ENCODE assay signal across 14 cellular contexts in the genomic region with DNA sequence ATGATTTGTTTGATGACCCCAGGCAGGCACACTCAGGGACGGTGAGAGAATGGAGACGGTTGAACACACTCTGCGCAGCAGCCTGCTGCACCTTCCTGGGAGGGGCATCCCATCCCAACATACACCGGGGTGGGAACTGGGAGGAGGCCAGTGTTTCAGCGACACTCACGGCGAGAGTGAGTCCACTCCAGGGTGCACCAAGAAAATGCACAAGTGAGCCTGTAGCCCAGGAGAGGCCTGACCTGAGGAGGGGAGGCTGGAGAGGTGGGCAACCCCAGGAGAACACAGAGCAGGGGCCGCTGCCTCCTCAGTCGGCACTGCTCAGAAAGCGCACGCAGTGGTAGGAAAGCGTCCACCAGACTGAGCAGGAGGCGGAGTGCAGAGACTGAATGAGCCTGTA. TPM values are rescaled to one million over a fixed set of nuclear protein-coding genes. Genes with fewer than 3 reads are reported as not detected.
"Had no signal": no experiment of that assay in that cellular context is flagged by ENCODE, and none has a peak within 500 bp of the region (broad histone marks: within the 10 kb centered on the region; RNA-seq: fewer than 3 reads in every experiment).

No MANE protein-coding gene starts in this region.

- H3K4me3 Mint-ChIP-seq: activated T-cell treated with anti-CD3 and anti-CD28 coated beads, Interleukin-2, amount 50 U/mL, for 72 hours; stimulated activated naive B cell treated with anti-CD40 and anti-IgM and Interleukin-4, amounts not matched to agents 10 μg/mL and 1 μg/mL and 100 μg/mL, for 72 hours had no signal

- H3K4me1 Mint-ChIP-seq: stimulated activated naive B cell treated with anti-CD40 and anti-IgM and Interleukin-4, amounts not matched to agents 10 μg/mL and 1 μg/mL and 100 μg/mL, for 72 hours had no signal

- H3K4me1 ChIP-seq: tibial artery, vagina had no signal

- H3K9me3 ChIP-seq: vagina had no signal

- H3K27ac Mint-ChIP-seq: activated T-cell treated with anti-CD3 and anti-CD28 coated beads, Interleukin-2, amount 50 U/mL, for 72 hours; stimulated activated naive B cell treated with anti-CD40 and anti-IgM and Interleukin-4, amounts not matched to agents 10 μg/mL and 1 μg/mL and 100 μg/mL, for 72 hours had no signal

- DNase-seq: activated CD8-positive, alpha-beta memory T cell treated with anti-CD3 and anti-CD28 coated beads, Interleukin-2, amount 50 U/mL, for 48 hours; activated T-cell treated with anti-CD3 and anti-CD28 coated beads, Interleukin-2, amount 50 U/mL, for 72 hours; anterior cingulate cortex; brain microvascular endothelial cell; effector CD8-positive, alpha-beta T cell; foreskin fibroblast; hypothalamus; kidney glomerular epithelial cell; stimulated activated CD4-positive, alpha-beta T cell treated with anti-CD3 and anti-CD28 coated beads, Interleukin-2, amount 100 ng/mL, for 48 hours; stimulated activated naive B cell treated with anti-CD40 and anti-IgM and Interleukin-4, amounts not matched to agents 10 μg/mL and 1 μg/mL and 100 μg/mL, for 72 hours; SW 1271 had no signal

- ATAC-seq: activated T-cell treated with anti-CD3 and anti-CD28 coated beads, Interleukin-2, amount 50 U/mL, for 72 hours; stimulated activated naive B cell treated with anti-CD40 and anti-IgM and Interleukin-4, amounts not matched to agents 10 μg/mL and 1 μg/mL and 100 μg/mL, for 72 hours had no signal

- H3K4me3 ChIP-seq: tibial artery, vagina had no signal

- H3K27me3 ChIP-seq: brain microvascular endothelial cell, vagina had no signal

- H3K36me3 ChIP-seq: brain microvascular endothelial cell, tibial artery, vagina had no signal

- H3K27ac ChIP-seq: brain microvascular endothelial cell, tibial artery, vagina had no signal

RNA-seq across cellular contexts. Expression of a gene that starts 54.5 kb away (rescaled TPM):
- polyA plus RNA-seq: neural cell had no signal
